Comparison of ENCODE assay signal across 1 cellular context in the genomic region with DNA sequence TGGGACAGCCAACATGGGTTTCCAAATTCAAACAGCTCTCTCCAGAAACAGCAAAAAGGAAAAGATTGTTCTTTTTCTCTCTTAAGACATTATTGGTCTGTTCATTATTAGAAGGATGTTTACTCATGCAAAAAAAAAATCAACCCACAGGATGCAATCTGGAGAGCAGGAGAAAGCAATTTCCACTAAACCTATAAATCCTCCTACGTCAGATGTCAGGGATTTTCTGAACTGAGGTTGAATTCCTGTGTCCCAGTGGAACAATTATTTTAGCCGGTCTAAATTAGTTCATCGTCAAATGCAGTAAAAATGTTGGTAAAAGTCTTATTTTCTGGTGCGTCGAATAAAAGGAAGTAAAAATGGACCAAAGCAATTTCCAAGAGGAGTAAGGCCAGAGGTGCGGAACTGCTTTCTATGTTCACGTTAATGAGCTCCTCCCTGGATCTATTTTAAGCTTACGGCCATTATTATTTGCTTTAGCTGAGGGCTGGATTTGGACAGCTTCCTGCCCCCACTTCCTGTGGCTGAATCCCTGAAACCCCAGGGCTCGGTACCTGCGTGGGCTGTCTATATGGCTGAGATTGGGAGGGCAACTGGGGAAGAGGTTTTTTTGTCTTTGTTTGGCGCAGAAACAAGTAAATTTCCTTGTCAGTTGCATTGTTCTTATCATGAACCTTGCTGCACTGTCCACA.
TF ChIP-seq lines count a peak whose summit lies in the region.

A gene (minus strand): TSS at position 51 of the 692 bp plus-strand sequence. CDS start 36 bp downstream, at position 15.

TF ChIP-seq in GM23338, 12 proteins besides CTCF, POLR2A, EP300 and RAD21:
- TF ChIP-seq, protein P1, sequence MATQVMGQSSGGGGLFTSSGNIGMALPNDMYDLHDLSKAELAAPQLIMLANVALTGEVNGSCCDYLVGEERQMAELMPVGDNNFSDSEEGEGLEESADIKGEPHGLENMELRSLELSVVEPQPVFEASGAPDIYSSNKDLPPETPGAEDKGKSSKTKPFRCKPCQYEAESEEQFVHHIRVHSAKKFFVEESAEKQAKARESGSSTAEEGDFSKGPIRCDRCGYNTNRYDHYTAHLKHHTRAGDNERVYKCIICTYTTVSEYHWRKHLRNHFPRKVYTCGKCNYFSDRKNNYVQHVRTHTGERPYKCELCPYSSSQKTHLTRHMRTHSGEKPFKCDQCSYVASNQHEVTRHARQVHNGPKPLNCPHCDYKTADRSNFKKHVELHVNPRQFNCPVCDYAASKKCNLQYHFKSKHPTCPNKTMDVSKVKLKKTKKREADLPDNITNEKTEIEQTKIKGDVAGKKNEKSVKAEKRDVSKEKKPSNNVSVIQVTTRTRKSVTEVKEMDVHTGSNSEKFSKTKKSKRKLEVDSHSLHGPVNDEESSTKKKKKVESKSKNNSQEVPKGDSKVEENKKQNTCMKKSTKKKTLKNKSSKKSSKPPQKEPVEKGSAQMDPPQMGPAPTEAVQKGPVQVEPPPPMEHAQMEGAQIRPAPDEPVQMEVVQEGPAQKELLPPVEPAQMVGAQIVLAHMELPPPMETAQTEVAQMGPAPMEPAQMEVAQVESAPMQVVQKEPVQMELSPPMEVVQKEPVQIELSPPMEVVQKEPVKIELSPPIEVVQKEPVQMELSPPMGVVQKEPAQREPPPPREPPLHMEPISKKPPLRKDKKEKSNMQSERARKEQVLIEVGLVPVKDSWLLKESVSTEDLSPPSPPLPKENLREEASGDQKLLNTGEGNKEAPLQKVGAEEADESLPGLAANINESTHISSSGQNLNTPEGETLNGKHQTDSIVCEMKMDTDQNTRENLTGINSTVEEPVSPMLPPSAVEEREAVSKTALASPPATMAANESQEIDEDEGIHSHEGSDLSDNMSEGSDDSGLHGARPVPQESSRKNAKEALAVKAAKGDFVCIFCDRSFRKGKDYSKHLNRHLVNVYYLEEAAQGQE (IDR thresholded peaks at IDR 0.05; ENCODE audit: unreplicated experiment), result no peak
- TF ChIP-seq NANOG (IDR thresholded peaks at IDR 0.05; ENCODE audit: borderline replicate concordance) (no peak), POLR2AphosphoS5 (IDR thresholded peaks at IDR 0.05; ENCODE audit: low read depth) (no peak), EZH2 (IDR thresholded peaks at IDR 0.05; ENCODE audit: low read depth, unreplicated experiment) (no peak), CREB1 (CRISPR knock-in tag; IDR thresholded peaks at IDR 0.05; ENCODE audit: low read depth) (no peak), JUNB (IDR thresholded peaks at IDR 0.05; ENCODE audit: unreplicated experiment) (no peak), ZNF331 (CRISPR knock-in tag; IDR thresholded peaks at IDR 0.05; ENCODE audit: low read depth) (no peak), STAT1 (IDR thresholded peaks at IDR 0.05; ENCODE audit: unreplicated experiment) (no peak), ZNF114 (CRISPR knock-in tag; IDR thresholded peaks at IDR 0.05) (no peak), EZH2phosphoT487 (IDR thresholded peaks at IDR 0.05; ENCODE audit: unreplicated experiment) (no peak)
- TF ChIP-seq, protein P2, sequence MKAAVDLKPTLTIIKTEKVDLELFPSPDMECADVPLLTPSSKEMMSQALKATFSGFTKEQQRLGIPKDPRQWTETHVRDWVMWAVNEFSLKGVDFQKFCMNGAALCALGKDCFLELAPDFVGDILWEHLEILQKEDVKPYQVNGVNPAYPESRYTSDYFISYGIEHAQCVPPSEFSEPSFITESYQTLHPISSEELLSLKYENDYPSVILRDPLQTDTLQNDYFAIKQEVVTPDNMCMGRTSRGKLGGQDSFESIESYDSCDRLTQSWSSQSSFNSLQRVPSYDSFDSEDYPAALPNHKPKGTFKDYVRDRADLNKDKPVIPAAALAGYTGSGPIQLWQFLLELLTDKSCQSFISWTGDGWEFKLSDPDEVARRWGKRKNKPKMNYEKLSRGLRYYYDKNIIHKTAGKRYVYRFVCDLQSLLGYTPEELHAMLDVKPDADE (IDR thresholded peaks at IDR 0.05), result no peak
- TF ChIP-seq, protein P3, sequence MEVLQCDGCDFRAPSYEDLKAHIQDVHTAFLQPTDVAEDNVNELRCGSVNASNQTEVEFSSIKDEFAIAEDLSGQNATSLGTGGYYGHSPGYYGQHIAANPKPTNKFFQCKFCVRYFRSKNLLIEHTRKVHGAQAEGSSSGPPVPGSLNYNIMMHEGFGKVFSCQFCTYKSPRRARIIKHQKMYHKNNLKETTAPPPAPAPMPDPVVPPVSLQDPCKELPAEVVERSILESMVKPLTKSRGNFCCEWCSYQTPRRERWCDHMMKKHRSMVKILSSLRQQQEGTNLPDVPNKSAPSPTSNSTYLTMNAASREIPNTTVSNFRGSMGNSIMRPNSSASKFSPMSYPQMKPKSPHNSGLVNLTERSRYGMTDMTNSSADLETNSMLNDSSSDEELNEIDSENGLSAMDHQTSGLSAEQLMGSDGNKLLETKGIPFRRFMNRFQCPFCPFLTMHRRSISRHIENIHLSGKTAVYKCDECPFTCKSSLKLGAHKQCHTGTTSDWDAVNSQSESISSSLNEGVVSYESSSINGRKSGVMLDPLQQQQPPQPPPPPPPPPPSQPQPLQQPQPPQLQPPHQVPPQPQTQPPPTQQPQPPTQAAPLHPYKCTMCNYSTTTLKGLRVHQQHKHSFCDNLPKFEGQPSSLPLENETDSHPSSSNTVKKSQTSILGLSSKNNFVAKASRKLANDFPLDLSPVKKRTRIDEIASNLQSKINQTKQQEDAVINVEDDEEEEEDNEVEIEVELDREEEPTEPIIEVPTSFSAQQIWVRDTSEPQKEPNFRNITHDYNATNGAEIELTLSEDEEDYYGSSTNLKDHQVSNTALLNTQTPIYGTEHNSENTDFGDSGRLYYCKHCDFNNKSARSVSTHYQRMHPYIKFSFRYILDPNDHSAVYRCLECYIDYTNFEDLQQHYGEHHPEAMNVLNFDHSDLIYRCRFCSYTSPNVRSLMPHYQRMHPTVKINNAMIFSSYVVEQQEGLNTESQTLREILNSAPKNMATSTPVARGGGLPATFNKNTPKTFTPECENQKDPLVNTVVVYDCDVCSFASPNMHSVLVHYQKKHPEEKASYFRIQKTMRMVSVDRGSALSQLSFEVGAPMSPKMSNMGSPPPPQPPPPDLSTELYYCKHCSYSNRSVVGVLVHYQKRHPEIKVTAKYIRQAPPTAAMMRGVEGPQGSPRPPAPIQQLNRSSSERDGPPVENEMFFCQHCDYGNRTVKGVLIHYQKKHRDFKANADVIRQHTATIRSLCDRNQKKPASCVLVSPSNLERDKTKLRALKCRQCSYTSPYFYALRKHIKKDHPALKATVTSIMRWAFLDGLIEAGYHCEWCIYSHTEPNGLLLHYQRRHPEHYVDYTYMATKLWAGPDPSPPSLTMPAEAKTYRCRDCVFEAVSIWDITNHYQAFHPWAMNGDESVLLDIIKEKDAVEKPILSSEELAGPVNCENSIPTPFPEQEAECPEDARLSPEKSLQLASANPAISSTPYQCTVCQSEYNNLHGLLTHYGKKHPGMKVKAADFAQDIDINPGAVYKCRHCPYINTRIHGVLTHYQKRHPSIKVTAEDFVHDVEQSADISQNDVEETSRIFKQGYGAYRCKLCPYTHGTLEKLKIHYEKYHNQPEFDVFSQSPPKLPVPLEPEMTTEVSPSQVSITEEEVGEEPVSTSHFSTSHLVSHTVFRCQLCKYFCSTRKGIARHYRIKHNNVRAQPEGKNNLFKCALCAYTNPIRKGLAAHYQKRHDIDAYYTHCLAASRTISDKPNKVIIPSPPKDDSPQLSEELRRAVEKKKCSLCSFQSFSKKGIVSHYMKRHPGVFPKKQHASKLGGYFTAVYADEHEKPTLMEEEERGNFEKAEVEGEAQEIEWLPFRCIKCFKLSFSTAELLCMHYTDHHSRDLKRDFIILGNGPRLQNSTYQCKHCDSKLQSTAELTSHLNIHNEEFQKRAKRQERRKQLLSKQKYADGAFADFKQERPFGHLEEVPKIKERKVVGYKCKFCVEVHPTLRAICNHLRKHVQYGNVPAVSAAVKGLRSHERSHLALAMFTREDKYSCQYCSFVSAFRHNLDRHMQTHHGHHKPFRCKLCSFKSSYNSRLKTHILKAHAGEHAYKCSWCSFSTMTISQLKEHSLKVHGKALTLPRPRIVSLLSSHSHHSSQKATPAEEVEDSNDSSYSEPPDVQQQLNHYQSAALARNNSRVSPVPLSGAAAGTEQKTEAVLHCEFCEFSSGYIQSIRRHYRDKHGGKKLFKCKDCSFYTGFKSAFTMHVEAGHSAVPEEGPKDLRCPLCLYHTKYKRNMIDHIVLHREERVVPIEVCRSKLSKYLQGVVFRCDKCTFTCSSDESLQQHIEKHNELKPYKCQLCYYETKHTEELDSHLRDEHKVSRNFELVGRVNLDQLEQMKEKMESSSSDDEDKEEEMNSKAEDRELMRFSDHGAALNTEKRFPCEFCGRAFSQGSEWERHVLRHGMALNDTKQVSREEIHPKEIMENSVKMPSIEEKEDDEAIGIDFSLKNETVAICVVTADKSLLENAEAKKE (CRISPR knock-in tag; IDR thresholded peaks at IDR 0.05), result no peak
